ENCODE assay signal across 24 cellular contexts in the genomic region with DNA sequence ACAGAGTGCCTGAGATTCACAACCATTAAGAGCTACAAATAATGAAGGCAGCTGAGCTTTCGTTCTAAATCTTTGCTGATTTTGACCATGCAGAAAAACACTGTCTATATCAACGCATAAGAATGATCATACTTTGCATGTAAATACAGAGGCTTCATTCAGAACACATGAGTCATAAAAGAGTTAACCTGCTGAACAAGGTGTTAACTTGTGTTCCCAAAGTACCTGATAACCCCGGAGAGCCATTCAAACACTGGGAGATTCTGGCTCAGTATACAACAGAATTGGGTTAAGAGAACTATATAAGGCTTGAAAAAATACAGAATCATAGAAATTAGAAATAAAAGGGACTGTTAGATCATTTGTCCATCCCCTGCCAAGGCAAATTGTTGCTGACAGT.
"Had no signal": no experiment of that assay in that cellular context is flagged by ENCODE, and none has a peak within 500 bp of the region (broad histone marks: within the 10 kb centered on the region; RNA-seq: fewer than 3 reads in every experiment).

No MANE protein-coding gene starts in this region.

- ATAC-seq: esophagus mucosa; gastrocnemius medialis; heart right ventricle; left cardiac atrium; lower lobe of right lung; right lobe of liver; stimulated activated effector memory CD8-positive, alpha-beta T cell treated with anti-CD3 and anti-CD28 coated beads, Interleukin-12 subunit alpha, Interleukin-12 subunit beta, amount 100 ng/mL, for 72 hours; stimulated activated naive CD8-positive, alpha-beta T cell treated with anti-CD3 and anti-CD28 coated beads, Interleukin-15, Interleukin-2, amounts not matched to agents 100 U/mL and 50 U/mL, for 24 hours had no signal

- H3K27ac ChIP-seq: colonic mucosa, gastrocnemius medialis, heart right ventricle, left ventricle myocardium inferior, lower lobe of right lung, parathyroid adenoma, prostate gland, right lobe of liver, suprapubic skin, thyroid gland had no signal

- H3K4me1 Mint-ChIP-seq: naive B cell; nephron; stimulated activated effector memory CD8-positive, alpha-beta T cell treated with anti-CD3 and anti-CD28 coated beads, Interleukin-12 subunit alpha, Interleukin-12 subunit beta, amount 100 ng/mL, for 72 hours had no signal

- H2AFZ ChIP-seq: parathyroid adenoma had no signal

- H3K27ac Mint-ChIP-seq: naive B cell; nephron; stimulated activated effector memory CD8-positive, alpha-beta T cell treated with anti-CD3 and anti-CD28 coated beads, Interleukin-12 subunit alpha, Interleukin-12 subunit beta, amount 100 ng/mL, for 72 hours; type B pancreatic cell had no signal

- H3K79me2 ChIP-seq: parathyroid adenoma had no signal

- FAIRE-seq: kidney, urothelium cell line had no signal

- H3K27me3 ChIP-seq: colonic mucosa, gastrocnemius medialis, heart right ventricle, right lobe of liver, suprapubic skin, thyroid gland had no signal

- H3K4me1 ChIP-seq: colonic mucosa, gastrocnemius medialis, heart right ventricle, left ventricle myocardium inferior, lower lobe of right lung, parathyroid adenoma, prostate gland, right lobe of liver, suprapubic skin, thyroid gland had no signal

- H3K9me3 Mint-ChIP-seq: nephron, type B pancreatic cell had no signal

- DNase-seq: colonic mucosa; dermis blood vessel endothelial cell; gastrocnemius medialis; heart right ventricle; hypothalamus; kidney; left cardiac atrium; left ventricle myocardium inferior; lower lobe of right lung; mesenchymal stem cell; naive B cell; right lobe of liver; stimulated activated CD4-positive, alpha-beta T cell treated with anti-CD3 and anti-CD28 coated beads, Interleukin-4, amount 100 ng/mL, for 1 hour; stimulated activated CD8-positive, alpha-beta memory T cell treated with anti-CD3 and anti-CD28 coated beads, Interleukin-4, amount 100 ng/mL, for 48 hours; stimulated activated naive CD8-positive, alpha-beta T cell treated with anti-CD3 and anti-CD28 coated beads, Interleukin-15, Interleukin-2, amounts not matched to agents 100 U/mL and 50 U/mL, for 24 hours; thyroid gland had no signal

- H3K27me3 Mint-ChIP-seq: naive B cell, type B pancreatic cell had no signal

- H3K4me3 Mint-ChIP-seq: naive B cell; nephron; stimulated activated effector memory CD8-positive, alpha-beta T cell treated with anti-CD3 and anti-CD28 coated beads, Interleukin-12 subunit alpha, Interleukin-12 subunit beta, amount 100 ng/mL, for 72 hours; type B pancreatic cell had no signal

- H3K36me3 ChIP-seq: colonic mucosa, gastrocnemius medialis, heart right ventricle, left ventricle myocardium inferior, lower lobe of right lung, prostate gland, right lobe of liver, suprapubic skin, thyroid gland had no signal

- H3K9me3 ChIP-seq: colonic mucosa, gastrocnemius medialis, heart right ventricle, left ventricle myocardium inferior, lower lobe of right lung, prostate gland, suprapubic skin, thyroid gland had no signal

- H3K36me3 Mint-ChIP-seq: naive B cell; stimulated activated effector memory CD8-positive, alpha-beta T cell treated with anti-CD3 and anti-CD28 coated beads, Interleukin-12 subunit alpha, Interleukin-12 subunit beta, amount 100 ng/mL, for 72 hours; type B pancreatic cell had no signal

- H3K4me3 ChIP-seq: colonic mucosa, gastrocnemius medialis, heart right ventricle, left ventricle myocardium inferior, lower lobe of right lung, prostate gland, right lobe of liver, suprapubic skin, thyroid gland had no signal
